8 cellular contexts compared by ENCODE assay signal in genomic region chr10:104232613-104233102, GRCh38. TPM values are rescaled to one million over a fixed set of nuclear protein-coding genes. Genes with fewer than 3 reads are reported as not detected.
A peak's percentile ranks its signal among the peaks of the same experiment; 100 is the strongest.
DNase-seq lines count a peak whose midpoint lies in the region; ATAC-seq and TF ChIP-seq lines count a peak whose summit lies in the region.

No MANE protein-coding gene starts in this region.

- no peak overlapping the region for H3K27ac Mint-ChIP-seq in endothelial cell (ENCODE audit: unreplicated experiment)

- no peaks in the 10 kb centered on the region for H3K36me3 ChIP-seq in neuronal stem cell (replicated peaks in 1 of 2; ENCODE audit: control insufficient read depth in 2 of 2, insufficient read depth in 2 of 2, low read length in 2 of 2)

- peak overlapping the region; percentile 83 for H3K18ac ChIP-seq in neuronal stem cell (ENCODE audit: low read length)

- no peaks in the 10 kb centered on the region for H3K27me3 ChIP-seq in neuronal stem cell (ENCODE audit: control insufficient read depth in 3 of 3, insufficient read depth in 3 of 3, low read depth in 1 of 3, low read length in 3 of 3)

- H3K9me3 Mint-ChIP-seq in endothelial cell (ENCODE audit: unreplicated experiment), result no peaks in the 10 kb centered on the region

- no peak overlapping the region for H3K14ac ChIP-seq in neuronal stem cell (ENCODE audit: low read length)

- H3K4me2 ChIP-seq in neuronal stem cell (ENCODE audit: insufficient read depth, low read length, poor library complexity, severe bottlenecking), result peak overlapping the region; percentile 57

- TF ChIP-seq CTCF in endothelial cell (IDR thresholded peaks at IDR 0.05; ENCODE audit: unreplicated experiment), result no peak

- H3K9ac ChIP-seq in neuronal stem cell (ENCODE audit: low read depth, low read length, poor library complexity), result no peak overlapping the region

- ATAC-seq in GM19351 (IDR thresholded peaks at IDR 0.05; ENCODE audit: unreplicated experiment) (peak; percentile 0), HG03442 (IDR thresholded peaks at IDR 0.05; ENCODE audit: unreplicated experiment) (no peak), HG03175 (IDR thresholded peaks at IDR 0.05; ENCODE audit: unreplicated experiment) (no peak)

- H3K4ac ChIP-seq in neuronal stem cell (ENCODE audit: low read length), result no peak overlapping the region

- H2BK15ac ChIP-seq in neuronal stem cell (ENCODE audit: low read length), result no peak overlapping the region

- peaks cover 7% of the 10 kb centered on the region for H3K27me3 Mint-ChIP-seq in endothelial cell (ENCODE audit: unreplicated experiment)

- peaks cover 0 to 6% of the 10 kb centered on the region in 2 donors for H3K9me3 ChIP-seq in neuronal stem cell (replicated peaks in 1 of 2; ENCODE audit: control insufficient read depth in 2 of 2, insufficient read depth in 1 of 2, low read depth in 1 of 2, low read length in 2 of 2)

- H3K27ac ChIP-seq in neuronal stem cell (replicated peaks; ENCODE audit: low read length), result no peak overlapping the region

- H3K4me3 Mint-ChIP-seq in endothelial cell (ENCODE audit: unreplicated experiment), result peak overlapping the region; percentile 96

- H3K4me1 ChIP-seq in neuronal stem cell (ENCODE audit: control insufficient read depth in 2 of 2, insufficient read depth in 1 of 2, low read depth in 1 of 2, low read length in 2 of 2), result peaks cover 0 to 1% of the 10 kb centered on the region in 2 donors

- no peak overlapping the region for H2AK5ac ChIP-seq in neuronal stem cell (ENCODE audit: low read depth, low read length)

- peaks cover 4% of the 10 kb centered on the region for H3K36me3 Mint-ChIP-seq in endothelial cell (ENCODE audit: low read depth, unreplicated experiment)

- H2BK120ac ChIP-seq in neuronal stem cell (ENCODE audit: low read depth, low read length), result no peak overlapping the region

- no peak overlapping the region for H2BK5ac ChIP-seq in neuronal stem cell (ENCODE audit: low read length)

- H2AFZ ChIP-seq in neuronal stem cell (ENCODE audit: low read length), result peak overlapping the region; percentile 98

- DNase-seq in Jurkat, Clone E6-1 (ENCODE audit: low read depth, low spot score), result no peak
- no peak for DNase-seq in endothelial cell (ENCODE audit: low spot score)
- no peak for DNase-seq in neuronal stem cell (ENCODE audit: low spot score)
- DNase-seq in C1 segment of cervical spinal cord (lab: John Stamatoyannopoulos, UW), result no peak
- DNase-seq in SW480 (ENCODE audit: low spot score), result no peak

- no peak overlapping the region for H2BK12ac ChIP-seq in neuronal stem cell (ENCODE audit: low read length)

- no peak overlapping the region for H4K8ac ChIP-seq in neuronal stem cell (ENCODE audit: low read depth, low read length)

- no peaks in the 10 kb centered on the region for H3K79me1 ChIP-seq in neuronal stem cell (ENCODE audit: low read depth, low read length)

- no peaks in the 10 kb centered on the region for H3K4me1 Mint-ChIP-seq in endothelial cell (ENCODE audit: unreplicated experiment)

- no CpG with 5 or more reads among the region's 20 CpGs for WGBS in neuronal stem cell (ENCODE audit: extremely low coverage in 2 of 2, insufficient read length in 2 of 2, insufficient replicate concordance in 1 of 2), 2 donors

- no peak overlapping the region for H3K23ac ChIP-seq in neuronal stem cell (ENCODE audit: low read depth, low read length, poor library complexity)

- H4K91ac ChIP-seq in neuronal stem cell (ENCODE audit: low read depth, low read length, poor library complexity), result no peak overlapping the region

- H3K4me3 ChIP-seq in Jurkat, Clone E6-1 (ENCODE audit: low read length), result peak overlapping the region; percentile 61
- H3K4me3 ChIP-seq in neuronal stem cell (ENCODE audit: low read length in 2 of 2), result peak overlapping the region; percentile 87 to 96

RNA-seq across cellular contexts. Expression of gene CFAP43, which starts 0.5 kb away (rescaled TPM):
- polyA plus RNA-seq in Jurkat, Clone E6-1 (2012; ENCODE audit: insufficient read depth, insufficient read length), result not detected
- total RNA-seq in endothelial cell (ENCODE audit: unreplicated experiment), result 0.56 TPM
- 2.2 TPM for polyA plus RNA-seq in neuronal stem cell (2013, experiment 1 of 2)
- polyA plus RNA-seq in neuronal stem cell (2013, experiment 2 of 2), result 1.7 TPM

RNA-seq across cellular contexts. Expression of gene GSTO1, which starts 22.0 kb away (rescaled TPM):
- 245 TPM for polyA plus RNA-seq in Jurkat, Clone E6-1 (2012; ENCODE audit: insufficient read depth, insufficient read length)
- total RNA-seq in endothelial cell (ENCODE audit: unreplicated experiment), result 121 TPM
- polyA plus RNA-seq in neuronal stem cell (2013, experiment 1 of 2), result 22.2 TPM
- polyA plus RNA-seq in neuronal stem cell (2013, experiment 2 of 2), result 20.9 TPM

RNA-seq across cellular contexts. Expression of gene GSTO2, which starts 36.3 kb away (rescaled TPM):
- not detected for polyA plus RNA-seq in Jurkat, Clone E6-1 (2012; ENCODE audit: insufficient read depth, insufficient read length)
- 5.9 TPM for total RNA-seq in endothelial cell (ENCODE audit: unreplicated experiment)
- 6.1 TPM for polyA plus RNA-seq in neuronal stem cell (2013, experiment 1 of 2)
- 5.6 TPM for polyA plus RNA-seq in neuronal stem cell (2013, experiment 2 of 2)
